In genomic region chr2:48448274-48449061, GRCh38 we compare ENCODE assay signal across 7 cellular contexts. TPM values are rescaled to one million over a fixed set of nuclear protein-coding genes. Genes with fewer than 3 reads are reported as not detected.
A peak's percentile ranks its signal among the peaks of the same experiment; 100 is the strongest.
DNase-seq lines count a peak whose midpoint lies in the region; ATAC-seq lines count a peak whose summit lies in the region.

No MANE protein-coding gene starts in this region.

- peak overlapping the region; percentile 2 for H3K9ac ChIP-seq in skeletal muscle satellite cell (ENCODE audit: low read depth, low read length)

- no peak overlapping the region for H3K4me3 ChIP-seq in skeletal muscle satellite cell (ENCODE audit: low read length)

- ATAC-seq in GM18858 (IDR thresholded peaks at IDR 0.05; ENCODE audit: unreplicated experiment) (peak; percentile 34), HG02852 (IDR thresholded peaks at IDR 0.05; ENCODE audit: unreplicated experiment) (peak; percentile 57)

- peak; percentile 94 for DNase-seq in RPMI7951 (ENCODE audit: low read depth)
- DNase-seq in fibroblast of gingiva (ENCODE audit: low read depth): peak; percentile 94
- DNase-seq in HK-2 (ENCODE audit: unreplicated experiment): no peak
- no peak for DNase-seq in cerebellar cortex (ENCODE audit: low spot score)

- peaks cover 20% of the 10 kb centered on the region for H3K4me1 ChIP-seq in skeletal muscle satellite cell (ENCODE audit: control insufficient read depth, insufficient read depth, low read length)

- no peaks in the 10 kb centered on the region for H3K9me3 ChIP-seq in skeletal muscle satellite cell (replicated peaks; ENCODE audit: low read length)

- no peaks in the 10 kb centered on the region for H3K27me3 ChIP-seq in skeletal muscle satellite cell (ENCODE audit: control insufficient read depth, insufficient read depth, low read length)

- peaks cover 6% of the 10 kb centered on the region for H3K36me3 ChIP-seq in skeletal muscle satellite cell (ENCODE audit: insufficient read depth, low read length)

- H3K4me2 ChIP-seq in skeletal muscle satellite cell (ENCODE audit: low read length): no peak overlapping the region

RNA-seq across cellular contexts. Expression of gene PPP1R21, which starts 7.9 kb away (rescaled TPM):
- 10.2 and 12.0 TPM in 2 replicates for total RNA-seq in RPMI7951 (2014; rRNA removed; shearing (Covaris generic))
- total RNA-seq in skeletal muscle satellite cell (2012; rRNA removed): 10.6 and 12.9 TPM in 2 replicates

Comparison
In these comparisons a context has a peak if more than half of its experiments do, and no peak if none do; other contexts are left out.
1. DNase-seq: peak in RPMI7951 (single experiment) and fibroblast of gingiva (single experiment); none in HK-2 (single experiment) and cerebellar cortex (single experiment).